Comparison of ENCODE assay signal across 22 cellular contexts in genomic region chr9:72274916-72275315, GRCh38.
"Had no signal": no experiment of that assay in that cellular context is flagged by ENCODE, and none has a peak within 500 bp of the region (broad histone marks: within the 10 kb centered on the region; RNA-seq: fewer than 3 reads in every experiment).

No MANE protein-coding gene starts in this region.

- H3K4me3 ChIP-seq: dorsolateral prefrontal cortex, esophagus squamous epithelium, ovary, right atrium auricular region, sigmoid colon, skin epidermis, suprapubic skin, thyroid gland had no signal

- H3K36me3 Mint-ChIP-seq: immature natural killer cell; naive thymus-derived CD8-positive, alpha-beta T cell; type B pancreatic cell had no signal

- H3K4me1 Mint-ChIP-seq: immature natural killer cell; naive thymus-derived CD8-positive, alpha-beta T cell; neural crest cell had no signal

- H3K9me3 ChIP-seq: esophagus squamous epithelium, ovary, right atrium auricular region, sigmoid colon, suprapubic skin, thyroid gland had no signal

- DNase-seq: cortex of kidney; dorsolateral prefrontal cortex; effector CD8-positive, alpha-beta T cell; esophagus squamous epithelium; immature natural killer cell; kidney; left colon; left ventricle myocardium superior; naive thymus-derived CD8-positive, alpha-beta T cell; nucleus accumbens; ovary; sigmoid colon; stimulated activated CD4-positive, alpha-beta T cell treated with anti-CD3 and anti-CD28 coated beads, Interleukin-2, amount 100 ng/mL, for 24 hours; stimulated activated CD4-positive, alpha-beta T cell treated with anti-CD3 and anti-CD28 coated beads, Interleukin-4, amount 100 ng/mL, for 4 hours; stimulated activated naive CD4-positive, alpha-beta T cell; thyroid gland had no signal

- H3K27me3 ChIP-seq: dorsolateral prefrontal cortex, esophagus squamous epithelium, ovary, right atrium auricular region, sigmoid colon, suprapubic skin, thyroid gland had no signal

- ATAC-seq: left colon; left ventricle myocardium superior; naive thymus-derived CD8-positive, alpha-beta T cell had no signal

- H3K4me1 ChIP-seq: right atrium auricular region, sigmoid colon, thyroid gland had no signal

- H3K27ac Mint-ChIP-seq: immature natural killer cell; naive thymus-derived CD8-positive, alpha-beta T cell; type B pancreatic cell had no signal

- H3K36me3 ChIP-seq: esophagus squamous epithelium, ovary, right atrium auricular region, sigmoid colon, suprapubic skin, thyroid gland had no signal

- H3K4me3 Mint-ChIP-seq: immature natural killer cell; naive thymus-derived CD8-positive, alpha-beta T cell; neural crest cell; type B pancreatic cell had no signal

- H3K9me3 Mint-ChIP-seq: immature natural killer cell; naive thymus-derived CD8-positive, alpha-beta T cell; neural crest cell; type B pancreatic cell had no signal

- FAIRE-seq: kidney, urothelium cell line had no signal

- H3K27ac ChIP-seq: dorsolateral prefrontal cortex, esophagus squamous epithelium, ovary, right atrium auricular region, sigmoid colon, skin epidermis, suprapubic skin, thyroid gland had no signal
